1 cellular context compared by ENCODE assay signal in genomic region chr7:138008588-138009349, GRCh38.
TF ChIP-seq lines count a peak whose summit lies in the region.

No MANE protein-coding gene starts in this region.

TF ChIP-seq in IMR-90, 13 proteins besides CTCF, POLR2A, EP300 and RAD21:
- TF ChIP-seq USF2 (IDR thresholded peaks at IDR 0.05; ENCODE audit: low read depth, low read length) (no peak), CEBPB (IDR thresholded peaks at IDR 0.05; ENCODE audit: low read depth, low read length) (peak; percentile 40; the same call in 1 of the 2 replicates), BHLHE40 (IDR thresholded peaks at IDR 0.05; ENCODE audit: low read depth, low read length) (no peak), NFE2L2 (IDR thresholded peaks at IDR 0.05; ENCODE audit: low read depth, low read length) (no peak), CHD1 (IDR thresholded peaks at IDR 0.05; ENCODE audit: low read depth, low read length) (no peak), RFX5 (IDR thresholded peaks at IDR 0.05; ENCODE audit: low read depth, low read length) (no peak), FOS (IDR thresholded peaks at IDR 0.05; ENCODE audit: low read depth, low read length) (no peak), RCOR1 (IDR thresholded peaks at IDR 0.05; ENCODE audit: insufficient replicate concordance, low read length) (no peak), MAZ (IDR thresholded peaks at IDR 0.05; ENCODE audit: borderline replicate concordance, low read depth, low read length) (no peak), MXI1 (IDR thresholded peaks at IDR 0.05; ENCODE audit: borderline replicate concordance, low read depth, low read length) (no peak), MAFK (IDR thresholded peaks at IDR 0.05; ENCODE audit: low read depth, low read length) (no peak), SMC3 (IDR thresholded peaks at IDR 0.05; ENCODE audit: low read depth, low read length) (peak; percentile 88)
- TF ChIP-seq, protein P1, sequence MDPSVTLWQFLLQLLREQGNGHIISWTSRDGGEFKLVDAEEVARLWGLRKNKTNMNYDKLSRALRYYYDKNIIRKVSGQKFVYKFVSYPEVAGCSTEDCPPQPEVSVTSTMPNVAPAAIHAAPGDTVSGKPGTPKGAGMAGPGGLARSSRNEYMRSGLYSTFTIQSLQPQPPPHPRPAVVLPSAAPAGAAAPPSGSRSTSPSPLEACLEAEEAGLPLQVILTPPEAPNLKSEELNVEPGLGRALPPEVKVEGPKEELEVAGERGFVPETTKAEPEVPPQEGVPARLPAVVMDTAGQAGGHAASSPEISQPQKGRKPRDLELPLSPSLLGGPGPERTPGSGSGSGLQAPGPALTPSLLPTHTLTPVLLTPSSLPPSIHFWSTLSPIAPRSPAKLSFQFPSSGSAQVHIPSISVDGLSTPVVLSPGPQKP (IDR thresholded peaks at IDR 0.05; ENCODE audit: borderline replicate concordance, low read depth, low read length) = no peak
